30 cellular contexts compared by ENCODE assay signal in the genomic region with DNA sequence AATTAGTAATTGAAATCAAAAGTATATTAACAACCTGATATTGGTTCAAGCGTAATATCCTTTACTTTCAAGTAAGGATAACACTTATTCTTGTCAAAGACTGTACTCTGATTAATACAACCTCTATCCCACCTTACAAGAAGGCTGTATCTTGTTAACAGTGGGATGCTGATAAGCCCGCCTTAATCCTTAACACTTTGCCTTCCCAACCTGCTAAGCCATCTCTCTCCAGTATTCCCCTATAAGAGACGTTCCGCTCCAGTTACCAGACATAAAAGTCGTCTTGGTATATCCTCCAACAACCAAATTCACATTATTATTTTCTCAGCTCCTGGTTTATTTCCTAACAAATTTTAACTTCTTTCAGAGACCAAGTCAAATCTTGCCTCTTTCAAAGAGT. TPM values are rescaled to one million over a fixed set of nuclear protein-coding genes. Genes with fewer than 3 reads are reported as not detected.
DNase-seq lines count a peak whose midpoint lies in the region; TF ChIP-seq lines count a peak whose summit lies in the region.
"Had no signal": no experiment of that assay in that cellular context is flagged by ENCODE, and none has a peak within 500 bp of the region (broad histone marks: within the 10 kb centered on the region; RNA-seq: fewer than 3 reads in every experiment).

No MANE protein-coding gene starts in this region.

- no peak for DNase-seq in CD4-positive, alpha-beta memory T cell
- DNase-seq in immature natural killer cell (no peak), NCI-H345 (lab: John Stamatoyannopoulos, UW) (no peak), G401 (ENCODE audit: low spot score) (no peak)
- no peak for DNase-seq in NK-92 treated with Interleukin-12 subunit alpha and Interleukin-12 subunit beta, amount 100 ng/mL, for 24 hours (lab: John Stamatoyannopoulos, UW)
- DNase-seq: activated CD4-positive, alpha-beta T cell treated with anti-CD3 and anti-CD28 coated beads, Interleukin-2, amount 50 U/mL, for 48 hours; activated CD4-positive, CD25-positive, alpha-beta regulatory T cell treated with anti-CD3 and anti-CD28 coated beads, Interleukin-2, amount 50 U/mL, for 72 hours; activated effector memory CD4-positive, alpha-beta T cell treated with Interleukin-2 at 50 U/mL for 16 hours; activated naive CD8-positive, alpha-beta T cell treated with anti-CD3 and anti-CD28 coated beads, Interleukin-2, amount 10 ng/mL, durations not matched to agents 7 days and 5 days; caudate nucleus; cortex of kidney; DMS 273 treated with DMSO at 0.1 percent for 48 hours; effector memory CD4-positive, alpha-beta T cell; HFFc6; hippocampal formation; IMR-90; NCI-H1436 treated with DMSO at 0.1 percent for 48 hours; NCI-H2081 treated with DMSO at 0.1 percent for 48 hours; NCI-H446; NCI-H774; RPMI8226; stimulated activated CD4-positive, alpha-beta T cell treated with anti-CD3 and anti-CD28 coated beads, Interleukin-15, amount 100 ng/mL, for 24 hours; stimulated activated CD4-positive, alpha-beta T cell treated with anti-CD3 and anti-CD28 coated beads, Interleukin-4, amount 100 ng/mL, for 4 hours; substantia nigra; T-helper 1 cell; trophoblast cell had no signal

- intact Hi-C loops in CD4-positive, alpha-beta memory T cell (cut with micrococcal nuclease): loop anchor here (10.0 kb wide), 1 partner anchor 477 kb away; the partner anchor contains the start of gene SAYSD1

- no peaks in the 10 kb centered on the region for H3K27me3 ChIP-seq in CD4-positive, alpha-beta memory T cell (ENCODE audit: insufficient read depth, low read length)
- no peaks in the 10 kb centered on the region for H3K27me3 ChIP-seq in neural cell (ENCODE audit: insufficient read depth, low read depth, low read length)
- H3K27me3 ChIP-seq: SJSA1 had no signal

- H4K20me1 ChIP-seq in neural cell (ENCODE audit: insufficient read depth): no peaks in the 10 kb centered on the region

- H3K9me2 ChIP-seq in neural cell (ENCODE audit: insufficient read depth, low read length): no peaks in the 10 kb centered on the region

- H3K36me3 Mint-ChIP-seq in CD4-positive, alpha-beta memory T cell: peaks cover 3 to 4% of the 10 kb centered on the region in 2 donors
- H3K36me3 Mint-ChIP-seq in IgD-negative memory B cell (peaks cover 3% of the 10 kb centered on the region), immature natural killer cell (no peaks in the 10 kb centered on the region)

- CTCF ChIA-PET in CD4-positive, alpha-beta memory T cell (lab: Charles Lee; ENCODE audit: partially characterized antibody): interaction anchor here (1.0 kb wide), 1 partner anchor 11 kb away, joined by 3 read pairs; no protein-coding TSS in a partner anchor

- no peaks in the 10 kb centered on the region for H3K9me3 Mint-ChIP-seq in CD4-positive, alpha-beta memory T cell
- no peaks in the 10 kb centered on the region for H3K9me3 Mint-ChIP-seq in IgD-negative memory B cell
- H3K9me3 Mint-ChIP-seq in immature natural killer cell: no peaks in the 10 kb centered on the region
- H3K9me3 Mint-ChIP-seq: activated naive CD8-positive, alpha-beta T cell treated with anti-CD3 and anti-CD28 coated beads, Interleukin-2, amount 10 ng/mL, durations not matched to agents 7 days and 5 days; HFFc6 had no signal

- H3K4me1 ChIP-seq in CD4-positive, alpha-beta memory T cell (ENCODE audit: insufficient read depth, low read length): peaks cover 49% of the 10 kb centered on the region

- no peak for TF ChIP-seq CTCF in neural cell (IDR thresholded peaks at IDR 0.05; ENCODE audit: poor library complexity, severe bottlenecking)

- no peak overlapping the region for H3K4me3 ChIP-seq in CD4-positive, alpha-beta memory T cell (ENCODE audit: low read length in 2 of 2)
- H3K4me3 ChIP-seq in neural cell (ENCODE audit: low read length): peak overlapping the region; percentile 90
- H3K4me3 ChIP-seq: SJSA1 had no signal

- no peaks in the 10 kb centered on the region for H3K27me3 Mint-ChIP-seq in CD4-positive, alpha-beta memory T cell
- H3K27me3 Mint-ChIP-seq in IgD-negative memory B cell: no peaks in the 10 kb centered on the region
- H3K27me3 Mint-ChIP-seq in immature natural killer cell (ENCODE audit: low read depth in 3 of 3): peaks cover 0 to 6% (median 2%) of the 10 kb centered on the region in 3 donors
- H3K27me3 Mint-ChIP-seq: activated naive CD8-positive, alpha-beta T cell treated with anti-CD3 and anti-CD28 coated beads, Interleukin-2, amount 10 ng/mL, durations not matched to agents 7 days and 5 days had no signal

- in situ Hi-C loops in G401 (cut with HindIII; ENCODE audit: low sequenced_read_pairs): no loop called here

- peaks cover 38 to 79% (median 58%) of the 10 kb centered on the region in 4 donors for H3K4me1 Mint-ChIP-seq in CD4-positive, alpha-beta memory T cell
- H3K4me1 Mint-ChIP-seq in IgD-negative memory B cell: peaks cover 28 to 35% (median 32%) of the 10 kb centered on the region in 3 donors
- peaks cover 41 to 49% of the 10 kb centered on the region in 2 donors for H3K4me1 Mint-ChIP-seq in immature natural killer cell

- no peak for TF ChIP-seq EP300 in neural cell (conservative IDR thresholded peaks at IDR 0.05; ENCODE audit: poor library complexity, severe bottlenecking)

- H3K79me2 ChIP-seq in neural cell (replicated peaks; ENCODE audit: insufficient read depth, low read length): peaks cover 39% of the 10 kb centered on the region

- H3K27ac Mint-ChIP-seq in CD4-positive, alpha-beta memory T cell: peak overlapping the region in 6 of 7 donors; percentile 52 to 99 (median 84)
- H3K27ac Mint-ChIP-seq in IgD-negative memory B cell (peak overlapping the region in 2 of 3 donors; percentile 64 to 69), immature natural killer cell (peak overlapping the region in 4 of 6 donors; percentile 2 to 90 (median 66))
- H3K27ac Mint-ChIP-seq: activated naive CD8-positive, alpha-beta T cell treated with anti-CD3 and anti-CD28 coated beads, Interleukin-2, amount 10 ng/mL, durations not matched to agents 7 days and 5 days; HFFc6 had no signal

- no peak overlapping the region for H3K27ac ChIP-seq in CD4-positive, alpha-beta memory T cell (ENCODE audit: low read depth, low read length)
- H3K27ac ChIP-seq in neural cell (ENCODE audit: low read length): no peak overlapping the region
- H3K27ac ChIP-seq: C4-2B, SJSA1 had no signal

- TF ChIP-seq RAD21 in neural cell (conservative IDR thresholded peaks at IDR 0.05): no peak

- no peak overlapping the region for H3K9ac ChIP-seq in neural cell (ENCODE audit: low read length)

- no peak overlapping the region for H3K4me2 ChIP-seq in neural cell (ENCODE audit: low read length)

- H3K4me3 Mint-ChIP-seq in CD4-positive, alpha-beta memory T cell: peak overlapping the region in 3 of 8 donors; percentile 12 to 93 (median 46)
- H3K4me3 Mint-ChIP-seq in IgD-negative memory B cell (peak overlapping the region in 2 of 4 donors; percentile 6 to 60), immature natural killer cell (peak overlapping the region in 2 of 5 donors; percentile 47 to 88)
- H3K4me3 Mint-ChIP-seq: HFFc6 had no signal

- no peaks in the 10 kb centered on the region for H3K9me3 ChIP-seq in CD4-positive, alpha-beta memory T cell (ENCODE audit: control insufficient read depth in 1 of 2, low read length in 2 of 2)
- no peaks in the 10 kb centered on the region for H3K9me3 ChIP-seq in neural cell (ENCODE audit: low read length)
- H3K9me3 ChIP-seq: SJSA1 had no signal

- H3F3A ChIP-seq in neural cell (ENCODE audit: insufficient read depth, low read length, poor library complexity, severe bottlenecking): no peaks in the 10 kb centered on the region

- POLR2A ChIA-PET in CD4-positive, alpha-beta memory T cell (lab: Charles Lee; ENCODE audit: partially characterized antibody): no interaction called here

- H3K36me3 ChIP-seq in CD4-positive, alpha-beta memory T cell (ENCODE audit: insufficient read depth, low read length): no peaks in the 10 kb centered on the region
- H3K36me3 ChIP-seq in neural cell (ENCODE audit: insufficient read depth, low read length): no peaks in the 10 kb centered on the region

- no peak overlapping the region for H2AFZ ChIP-seq in neural cell (ENCODE audit: low read depth, low read length)

TF ChIP-seq in neural cell, 6 proteins besides CTCF, POLR2A, EP300 and RAD21:
- no peak for TF ChIP-seq MXI1 (conservative IDR thresholded peaks at IDR 0.05; ENCODE audit: poor library complexity, severe bottlenecking)
- no peak for TF ChIP-seq TAF1 (IDR thresholded peaks at IDR 0.05; ENCODE audit: low read depth)
- TF ChIP-seq EZH2 (IDR thresholded peaks at IDR 0.05; ENCODE audit: borderline replicate concordance, insufficient read depth, low read length, poor library complexity, severe bottlenecking): no peak

RNA-seq across cellular contexts. Expression of gene BTBD9, which starts 2.0 kb away (rescaled TPM):
- total RNA-seq in CD4-positive, alpha-beta memory T cell: 10 to 100 TPM; 39.7 to 40.4 TPM
- polyA plus RNA-seq in CD4-positive, alpha-beta memory T cell: 10 to 100 TPM in 1 of 2 donors, 1 to 10 TPM in 1; 5.2 to 24.9 TPM
- polyA plus RNA-seq in IgD-negative memory B cell (15.2 TPM), immature natural killer cell (10 to 100 TPM in 2 of 3 donors, 1 to 10 TPM in 1; 5.3 to 12.3 (median 10.9) TPM), neural cell (6.2 and 7.9 TPM in 2 replicates)
- 52.3 and 66.8 TPM in 2 replicates for polyA minus RNA-seq in neural cell
- 6.5 and 9.5 TPM in 2 replicates for total RNA-seq in G401 (2014; rRNA removed; shearing (Covaris generic))
